Comparison of ENCODE assay signal across 13 cellular contexts in the genomic region with DNA sequence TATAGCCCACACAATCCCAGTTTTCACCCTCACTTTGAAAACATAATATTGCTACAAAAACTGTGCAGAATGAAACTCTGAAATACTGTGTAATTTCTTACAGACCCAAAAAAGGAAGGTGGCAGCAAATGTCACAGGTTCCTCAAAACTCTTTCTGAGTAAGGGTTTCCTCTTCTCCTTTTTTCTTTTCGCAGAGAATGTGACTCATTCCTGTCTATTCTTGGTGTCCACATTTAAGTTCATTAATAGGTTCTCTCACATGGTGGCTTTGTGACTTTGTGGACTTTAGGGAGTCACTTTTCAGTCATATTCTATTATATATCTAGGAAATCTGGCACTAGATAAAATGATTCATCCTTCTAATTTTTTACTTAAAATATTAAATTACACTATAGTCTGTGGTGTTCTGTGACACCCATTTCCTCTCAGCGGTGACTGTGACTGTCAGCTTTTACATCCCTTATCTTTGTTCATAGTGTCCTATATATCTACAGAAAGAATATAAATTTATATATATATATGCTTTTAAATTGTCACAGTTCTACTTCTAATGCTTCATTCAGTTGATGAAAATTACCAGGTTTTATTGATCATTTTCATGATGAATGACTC.
A peak's percentile ranks its signal among the peaks of the same experiment; 100 is the strongest.
DNase-seq lines count a peak whose midpoint lies in the region; ATAC-seq lines count a peak whose summit lies in the region.
"Had no signal": no experiment of that assay in that cellular context is flagged by ENCODE, and none has a peak within 500 bp of the region (broad histone marks: within the 10 kb centered on the region; RNA-seq: fewer than 3 reads in every experiment).

No MANE protein-coding gene starts in this region.

- H2AFZ ChIP-seq in mesenchymal stem cell (ENCODE audit: low read depth, low read length): no peak overlapping the region

- no peaks in the 10 kb centered on the region for H3K9me3 ChIP-seq in mesenchymal stem cell (ENCODE audit: control insufficient read depth, low read length)

- peak; percentile 76 for ATAC-seq in HG02759 (IDR thresholded peaks at IDR 0.05; ENCODE audit: unreplicated experiment)
- no peak for ATAC-seq in GM19452 (IDR thresholded peaks at IDR 0.05; ENCODE audit: unreplicated experiment)
- ATAC-seq in GM19395 (IDR thresholded peaks at IDR 0.05; ENCODE audit: unreplicated experiment): no peak
- ATAC-seq: left colon had no signal

- no CpG with 5 or more reads among the region's 2 CpGs for WGBS in mesenchymal stem cell

- no peaks in the 10 kb centered on the region for H3K27me3 ChIP-seq in mesenchymal stem cell (ENCODE audit: control insufficient read depth in 1 of 2, insufficient read depth in 1 of 2, low read length in 2 of 2)

- no peak overlapping the region for H3K14ac ChIP-seq in mesenchymal stem cell (ENCODE audit: low read length in 2 of 2)

- H4K8ac ChIP-seq in mesenchymal stem cell (ENCODE audit: low read length): no peak overlapping the region

- no peak overlapping the region for H3K27ac ChIP-seq in mesenchymal stem cell (ENCODE audit: low read length, poor library complexity, severe bottlenecking)

- no peaks in the 10 kb centered on the region for H3K36me3 ChIP-seq in mesenchymal stem cell (ENCODE audit: control insufficient read depth in 1 of 2, insufficient read depth in 2 of 2, low read depth in 1 of 2, low read length in 2 of 2)

- no peaks in the 10 kb centered on the region for H3K4me1 ChIP-seq in mesenchymal stem cell (ENCODE audit: control insufficient read depth, insufficient read depth, low read depth, low read length)

- H3K4me3 ChIP-seq in mesenchymal stem cell (ENCODE audit: insufficient read depth in 1 of 2, low read depth in 1 of 2, low read length in 2 of 2): no peak overlapping the region

- DNase-seq in GDM1 (lab: John Stamatoyannopoulos, UW): peak; percentile 64
- DNase-seq in NCI-H2081 treated with DMSO at 0.1 percent for 48 hours (lab: John Stamatoyannopoulos, UW): peak; percentile 39
- DNase-seq in globus pallidus (ENCODE audit: low spot score): peak; percentile 52
- no peak for DNase-seq in hypothalamus (lab: John Stamatoyannopoulos, UW)
- no peak for DNase-seq in mesenchymal stem cell
- DNase-seq: activated CD4-positive, alpha-beta T cell treated with anti-CD3 and anti-CD28 coated beads, Interleukin-2, amount 50 U/mL, for 4 hours; CD4-positive, CD25-positive, alpha-beta regulatory T cell; glutamatergic neuron; left colon; NCI-H1417 treated with DMSO at 0.1 percent for 48 hours had no signal

- H2BK5ac ChIP-seq in mesenchymal stem cell (ENCODE audit: low read depth, low read length, poor library complexity, severe bottlenecking): no peak overlapping the region

- no peak overlapping the region for H3K4ac ChIP-seq in mesenchymal stem cell (ENCODE audit: low read depth in 1 of 2, low read length in 2 of 2)

- H3K18ac ChIP-seq in mesenchymal stem cell (ENCODE audit: low read depth in 1 of 2, low read length in 2 of 2): no peak overlapping the region

- H3K9ac ChIP-seq in mesenchymal stem cell (ENCODE audit: low read length): no peak overlapping the region

- H3K4me2 ChIP-seq in mesenchymal stem cell (ENCODE audit: low read length, poor library complexity, severe bottlenecking): no peak overlapping the region

- H2BK120ac ChIP-seq in mesenchymal stem cell (ENCODE audit: low read depth, low read length): no peak overlapping the region

- H4K91ac ChIP-seq in mesenchymal stem cell (ENCODE audit: low read length): no peak overlapping the region

- H2AK5ac ChIP-seq in mesenchymal stem cell (ENCODE audit: low read length, severe bottlenecking): no peak overlapping the region

- H2BK15ac ChIP-seq in mesenchymal stem cell (ENCODE audit: low read depth, poor library complexity, severe bottlenecking): no peak overlapping the region

- no peaks in the 10 kb centered on the region for H3K79me1 ChIP-seq in mesenchymal stem cell (replicated peaks; ENCODE audit: low read length, poor library complexity, severe bottlenecking)

- no peak overlapping the region for H3K23ac ChIP-seq in mesenchymal stem cell (ENCODE audit: low read length in 2 of 2)

- H2BK12ac ChIP-seq in mesenchymal stem cell (ENCODE audit: low read length in 2 of 2): no peak overlapping the region

Comparison
In these comparisons a context has a peak if more than half of its experiments do, and no peak if none do; other contexts are left out.
1. DNase-seq: peak in GDM1 (single experiment), NCI-H2081 treated with DMSO at 0.1 percent for 48 hours (single experiment) and globus pallidus (single experiment); none in hypothalamus (0 of 51) and mesenchymal stem cell (single experiment).